In genomic region chrX:146208821-146209220, GRCh38 we compare ENCODE assay signal across 34 cellular contexts.
"Had no signal": no experiment of that assay in that cellular context is flagged by ENCODE, and none has a peak within 500 bp of the region (broad histone marks: within the 10 kb centered on the region; RNA-seq: fewer than 3 reads in every experiment).

No MANE protein-coding gene starts in this region.

- DNase-seq: Karpas-422, Kasumi-1, MM.1S, MV-4-11, NCI-H1048, NCI-H1092, NCI-H1092 treated with DMSO at 0.1 percent for 48 hours, NCI-H1105, NCI-H1105 treated with DMSO at 0.1 percent for 48 hours, NCI-H1417, NCI-H1417 treated with DMSO at 0.1 percent for 48 hours, NCI-H1436, NCI-H1436 treated with DMSO at 0.1 percent for 48 hours, NCI-H146, NCI-H1694, NCI-H1694 treated with DMSO at 0.1 percent for 48 hours, NCI-H187, NCI-H187 treated with DMSO at 0.1 percent for 48 hours, NCI-H1930, NCI-H2029, NCI-H2029 treated with DMSO at 0.1 percent for 48 hours, NCI-H2081, NCI-H2081 treated with DMSO at 0.1 percent for 48 hours, NCI-H2107, NCI-H2171, NCI-H2171 treated with DMSO at 0.1 percent for 48 hours, NCI-H2227 treated with DMSO at 0.1 percent for 48 hours, NCI-H226, NCI-H345, NCI-H446, NCI-H446 treated with DMSO at 0.1 percent for 48 hours, NCI-H510A, NCI-H510A treated with DMSO at 0.1 percent for 48 hours had no signal

- H3K4me2 ChIP-seq: KMS-11 had no signal

- H3K27ac ChIP-seq: KMS-11 had no signal

- H3K9ac ChIP-seq: KMS-11 had no signal
